Comparison of ENCODE assay signal across 16 cellular contexts in genomic region chr7:129550673-129551360, GRCh38. TPM values are rescaled to one million over a fixed set of nuclear protein-coding genes. Genes with fewer than 3 reads are reported as not detected.
A peak's percentile ranks its signal among the peaks of the same experiment; 100 is the strongest.
DNase-seq lines count a peak whose midpoint lies in the region; ATAC-seq, FAIRE-seq and TF ChIP-seq lines count a peak whose summit lies in the region.
"Had no signal": no experiment of that assay in that cellular context is flagged by ENCODE, and none has a peak within 500 bp of the region (broad histone marks: within the 10 kb centered on the region; RNA-seq: fewer than 3 reads in every experiment).

No MANE protein-coding gene starts in this region.

- 53% methylated on average over 12 of the region's 13 CpGs for WGBS in HepG2 (ENCODE audit: low lambda C conversion rate)
- WGBS in right lobe of liver (ENCODE audit: insufficient coverage, low coverage, low lambda C conversion rate, missing lambda C conversion rate) = 89% methylated on average over 9 of the region's 13 CpGs
- WGBS in body of pancreas, 2 donors = 72 to 82% methylated on average over 11 to 13 of the region's 13 CpGs
- WGBS in smooth muscle cell (ENCODE audit: low lambda C conversion rate) = 55% methylated on average over 13 of the region's 13 CpGs

- no peak overlapping the region for H2AFZ ChIP-seq in HepG2 (ENCODE audit: low read length)
- H2AFZ ChIP-seq in smooth muscle cell (ENCODE audit: low read depth) = no peak overlapping the region

- H4K20me1 ChIP-seq in HepG2 (ENCODE audit: insufficient read depth, low read length) = no peaks in the 10 kb centered on the region
- no peaks in the 10 kb centered on the region for H4K20me1 ChIP-seq in smooth muscle cell (ENCODE audit: low read depth)

- intact Hi-C loops in HepG2 (cut with micrococcal nuclease; ENCODE audit: unreplicated experiment) (no loop called here), right lobe of liver (cut with DNase I) (no loop called here), body of pancreas (cut with DNase I) (no loop called here)

- H3K27ac ChIP-seq in HepG2 (ENCODE audit: extremely low read length, insufficient read depth, low read length) (no peak overlapping the region), right lobe of liver (no peak overlapping the region), body of pancreas (no peak overlapping the region), smooth muscle cell (ENCODE audit: low read depth) (no peak overlapping the region), Peyer's patch (no peak overlapping the region)
- H3K27ac ChIP-seq: epithelial cell of prostate, SJSA1 had no signal

- FAIRE-seq in HepG2 (lab: Jason Lieb, UNC) = no peak

- CTCF ChIA-PET in HepG2 (lab: Yijun Ruan, JAX; ENCODE audit: low intra/inter-chr PET ratio, low total read pairs) = no interaction called here

- H3K79me2 ChIP-seq in HepG2 (ENCODE audit: insufficient read depth, low read length) (no peaks in the 10 kb centered on the region), smooth muscle cell (ENCODE audit: low read depth) (no peaks in the 10 kb centered on the region)

- H3K9ac ChIP-seq in HepG2 (ENCODE audit: insufficient read depth, low read depth, low read length) (no peak overlapping the region), smooth muscle cell (ENCODE audit: low read depth) (no peak overlapping the region)

- H3K27me3 ChIP-seq in HepG2 (ENCODE audit: control insufficient read depth in 1 of 2, insufficient read depth in 2 of 2, low read length in 2 of 2) = peaks cover 0 to 11% of the 10 kb centered on the region in 2 experiments; a peak in 1 of 5 replicates
- H3K27me3 ChIP-seq in right lobe of liver = no peaks in the 10 kb centered on the region
- no peaks in the 10 kb centered on the region for H3K27me3 ChIP-seq in body of pancreas
- no peaks in the 10 kb centered on the region for H3K27me3 ChIP-seq in smooth muscle cell (ENCODE audit: low read depth)
- no peaks in the 10 kb centered on the region for H3K27me3 ChIP-seq in Peyer's patch
- H3K27me3 ChIP-seq: SJSA1 had no signal

- POLR2A ChIA-PET in HepG2 (lab: Yijun Ruan, JAX) = no interaction called here

- H3K4me1 ChIP-seq in HepG2 (ENCODE audit: insufficient read depth, low read length) = no peaks in the 10 kb centered on the region
- H3K4me1 ChIP-seq in right lobe of liver = no peaks in the 10 kb centered on the region
- H3K4me1 ChIP-seq in body of pancreas = no peaks in the 10 kb centered on the region
- no peaks in the 10 kb centered on the region for H3K4me1 ChIP-seq in smooth muscle cell (ENCODE audit: low read depth)
- no peaks in the 10 kb centered on the region for H3K4me1 ChIP-seq in Peyer's patch

- TF ChIP-seq POLR2A in HepG2 (IDR thresholded peaks at IDR 0.05; ENCODE audit: insufficient read depth in 1 of 2, low read depth in 2 of 2, low read length in 2 of 2) = no peak
- no peak for TF ChIP-seq POLR2A in right lobe of liver (IDR thresholded peaks at IDR 0.05)
- TF ChIP-seq POLR2A in body of pancreas (IDR thresholded peaks at IDR 0.05) = no peak
- TF ChIP-seq POLR2A in Peyer's patch (IDR thresholded peaks at IDR 0.05) = no peak

- no peak for DNase-seq in HepG2 (ENCODE audit: low spot score)
- no peak for DNase-seq in right lobe of liver
- DNase-seq in NCI-H2171 treated with DMSO at 0.1 percent for 48 hours (lab: John Stamatoyannopoulos, UW) = peak; percentile 82
- peak; percentile 74 for DNase-seq in fibroblast of gingiva (ENCODE audit: low read depth)
- no peak for DNase-seq in body of pancreas
- DNase-seq in smooth muscle cell (lab: John Stamatoyannopoulos, UW; ENCODE audit: unreplicated experiment) = no peak
- no peak for DNase-seq in Peyer's patch
- DNase-seq: ACHN; activated CD8-positive, alpha-beta memory T cell treated with anti-CD3 and anti-CD28 coated beads for 24 hours; activated naive CD8-positive, alpha-beta T cell treated with anti-CD3 and anti-CD28 coated beads, Interleukin-2, amount 10 ng/mL, durations not matched to agents 7 days and 5 days; NCI-H146; nucleus accumbens; right cardiac atrium had no signal

- in situ Hi-C loops in HepG2 (cut with HindIII; ENCODE audit: extremely low pct_ligation_motif_present, low pct_unique_long_range_greater_than_20kb) = no loop called here

- H3K36me3 ChIP-seq in HepG2 (replicated peaks in 1 of 2; ENCODE audit: control insufficient read depth in 1 of 2, insufficient read depth in 2 of 2, low read length in 2 of 2) = no peaks in the 10 kb centered on the region
- H3K36me3 ChIP-seq in right lobe of liver = no peaks in the 10 kb centered on the region
- no peaks in the 10 kb centered on the region for H3K36me3 ChIP-seq in body of pancreas (replicated peaks in 1 of 2; ENCODE audit: insufficient read depth in 1 of 2, low read depth in 2 of 2)
- H3K36me3 ChIP-seq in smooth muscle cell (ENCODE audit: low read depth) = no peaks in the 10 kb centered on the region
- H3K36me3 ChIP-seq in Peyer's patch = no peaks in the 10 kb centered on the region
- H3K36me3 ChIP-seq: SJSA1 had no signal

- TF ChIP-seq EP300 in HepG2 (IDR thresholded peaks at IDR 0.05; ENCODE audit: low read depth in 2 of 2, low read length in 2 of 2) = no peak
- no peak for TF ChIP-seq EP300 in HepG2 (CRISPR knock-in tag; IDR thresholded peaks at IDR 0.05; ENCODE audit: borderline replicate concordance)

- no peak for TF ChIP-seq RAD21 in HepG2 (CRISPR knock-in tag; IDR thresholded peaks at IDR 0.05)

- H3K4me2 ChIP-seq in HepG2 (ENCODE audit: low read depth, low read length) = no peak overlapping the region
- no peak overlapping the region for H3K4me2 ChIP-seq in smooth muscle cell

- H3K9me3 ChIP-seq in HepG2 (ENCODE audit: low read length) (no peaks in the 10 kb centered on the region), right lobe of liver (no peaks in the 10 kb centered on the region), body of pancreas (no peaks in the 10 kb centered on the region), smooth muscle cell (replicated peaks; ENCODE audit: low read depth) (no peaks in the 10 kb centered on the region), Peyer's patch (no peaks in the 10 kb centered on the region)
- H3K9me3 ChIP-seq: SJSA1 had no signal

- 0 out of 3 replicates have a peak, but pooled peaks have one; percentile 41 for ATAC-seq in HepG2
- ATAC-seq in right lobe of liver = no peak
- ATAC-seq in body of pancreas = no peak
- ATAC-seq in GM19351 (IDR thresholded peaks at IDR 0.05; ENCODE audit: unreplicated experiment) = no peak
- ATAC-seq: right cardiac atrium had no signal

- BruUV-seq in HepG2 (replicated peaks; lab: Mats Ljungman, UMichigan) = no TSS peak

- H3F3A ChIP-seq in smooth muscle cell (ENCODE audit: low read depth) = no peaks in the 10 kb centered on the region

- no peak overlapping the region for H3K4me3 ChIP-seq in HepG2 (replicated peaks in 1 of 3; ENCODE audit: insufficient read depth in 1 of 3, low read depth in 2 of 3, low read length in 3 of 3)
- no peak overlapping the region for H3K4me3 ChIP-seq in right lobe of liver
- H3K4me3 ChIP-seq in body of pancreas = no peak overlapping the region
- no peak overlapping the region for H3K4me3 ChIP-seq in smooth muscle cell
- H3K4me3 ChIP-seq in Peyer's patch = no peak overlapping the region
- H3K4me3 ChIP-seq: SJSA1 had no signal

- TF ChIP-seq CTCF in HepG2 (CRISPR knock-in tag; IDR thresholded peaks at IDR 0.05) = no peak
- TF ChIP-seq CTCF in right lobe of liver (IDR thresholded peaks at IDR 0.05) = no peak
- no peak for TF ChIP-seq CTCF in body of pancreas (IDR thresholded peaks at IDR 0.05)
- no peak for TF ChIP-seq CTCF in smooth muscle cell (IDR thresholded peaks at IDR 0.05; ENCODE audit: borderline replicate concordance, insufficient read depth, poor library complexity, severe bottlenecking)
- TF ChIP-seq CTCF in Peyer's patch (IDR thresholded peaks at IDR 0.05) = no peak

TF ChIP-seq in HepG2, 621 proteins besides CTCF, POLR2A, EP300 and RAD21 (continues in another document):
- TF ChIP-seq XBP1 (CRISPR knock-in tag; IDR thresholded peaks at IDR 0.05) (no peak), IKZF5 (CRISPR knock-in tag; IDR thresholded peaks at IDR 0.05) (no peak)

RNA-seq across cellular contexts. Expression of gene SMKR1, which starts 48.5 kb away (rescaled TPM):
- total RNA-seq in HepG2 (2016; rRNA removed; fragmentation: Illumina TruSeq; extraction: Trizol) = not detected in 2 replicates
- total RNA-seq in HepG2 (2016; cell fraction: cytosol; rRNA removed; fragmentation: Illumina TruSeq; extraction: Trizol; ENCODE audit: low read depth) = 0.26 TPM in 1 of 2 replicates, not detected in the other
- total RNA-seq in HepG2 (2016; cell fraction: insoluble cytoplasmic fraction; rRNA removed; fragmentation: Illumina TruSeq; extraction: Trizol) = not detected in 2 replicates
- 0.21 TPM in 1 of 2 replicates, not detected in the other for total RNA-seq in HepG2 (2016; cell fraction: membrane; rRNA removed; fragmentation: Illumina TruSeq; extraction: Trizol)
- total RNA-seq in HepG2 (2016; cell fraction: nucleus; rRNA removed; fragmentation: Illumina TruSeq; extraction: Trizol) = not detected in 2 replicates
- polyA plus RNA-seq in HepG2 (2011; rRNA removed) = 0.07 TPM in 1 of 2 replicates, not detected in the other
- polyA plus RNA-seq in HepG2 (2011; cell fraction: cytosol; rRNA removed) = not detected in 2 replicates
- not detected in 2 replicates for polyA plus RNA-seq in HepG2 (2011; cell fraction: nucleus; rRNA removed)
- polyA plus RNA-seq in HepG2 (2012) = not detected in 2 replicates
- polyA plus RNA-seq in HepG2 (2016; cell fraction: cytosol; fragmentation: Illumina TruSeq; extraction: Trizol; ENCODE audit: low read depth) = 0.14 TPM in 1 of 2 replicates, not detected in the other
- polyA plus RNA-seq in HepG2 (2016; cell fraction: insoluble cytoplasmic fraction; fragmentation: Illumina TruSeq; extraction: Trizol; ENCODE audit: low read depth) = not detected in 2 replicates
- polyA plus RNA-seq in HepG2 (2016; cell fraction: membrane; fragmentation: Illumina TruSeq; extraction: Trizol; ENCODE audit: low read depth) = 0.16 TPM in 1 of 2 replicates, not detected in the other
- not detected in 2 replicates for polyA plus RNA-seq in HepG2 (2016; cell fraction: nucleus; fragmentation: Illumina TruSeq; extraction: Trizol; ENCODE audit: insufficient read depth, low read depth)
- polyA minus RNA-seq in HepG2 (2011; rRNA and poly(A)+ RNA removed; ENCODE audit: low replicate concordance) = 0.87 TPM in 1 of 2 replicates, not detected in the other
- polyA minus RNA-seq in HepG2 (2011; cell fraction: cytosol; rRNA and poly(A)+ RNA removed) = not detected in 2 replicates
- polyA minus RNA-seq in HepG2 (2011; cell fraction: nucleus; rRNA and poly(A)+ RNA removed) = not detected in 2 replicates
- total RNA-seq in right lobe of liver = not detected
- 1 to 10 TPM in 1 of 2 donors, not detected in 1; 3.4 TPM for total RNA-seq in body of pancreas
- not detected in 2 replicates for total RNA-seq in smooth muscle cell
- not detected in 2 replicates for polyA plus RNA-seq in smooth muscle cell
- 1 to 10 TPM in 1 of 4 donors, not detected in 3; 1.3 TPM for total RNA-seq in Peyer's patch
- total RNA-seq: right cardiac atrium had no signal

Comparison
In these comparisons a context has a peak if more than half of its experiments do, and no peak if none do; other contexts are left out.
1. DNase-seq: peak in NCI-H2171 treated with DMSO at 0.1 percent for 48 hours (single experiment) and fibroblast of gingiva (single experiment); none in HepG2 (single experiment), right lobe of liver (0 of 3), body of pancreas (0 of 4), smooth muscle cell (single experiment) and Peyer's patch (0 of 3).